ENCODE assay signal across 11 cellular contexts in genomic region chr6:131955192-131955591, GRCh38. TPM values are rescaled to one million over a fixed set of nuclear protein-coding genes. Genes with fewer than 3 reads are reported as not detected.
A peak's percentile ranks its signal among the peaks of the same experiment; 100 is the strongest.
DNase-seq lines count a peak whose midpoint lies in the region; ATAC-seq, FAIRE-seq and TF ChIP-seq lines count a peak whose summit lies in the region.
"Had no signal": no experiment of that assay in that cellular context is flagged by ENCODE, and none has a peak within 500 bp of the region (broad histone marks: within the 10 kb centered on the region; RNA-seq: fewer than 3 reads in every experiment).

No MANE protein-coding gene starts in this region.

- CTCF ChIA-PET in endothelial cell of umbilical vein (lab: Charles Lee): interaction anchor here (0.5 to 2.7 kb wide), 12 partner anchors 10 to 480 kb away, joined by 3 to 18 read pairs (median 4); no protein-coding TSS in a partner anchor

- 39% methylated on average over 6 of the region's 6 CpGs for WGBS in upper lobe of left lung, 2 donors

- H3K9me1 ChIP-seq in endothelial cell of umbilical vein (replicated peaks; ENCODE audit: control insufficient read depth, extremely low read depth, insufficient read depth, low read length): no peaks in the 10 kb centered on the region

- peak overlapping the region; percentile 82 for H3K4me2 ChIP-seq in endothelial cell of umbilical vein (ENCODE audit: insufficient read depth, low read length)

- no peaks in the 10 kb centered on the region for H4K20me1 ChIP-seq in endothelial cell of umbilical vein (replicated peaks; ENCODE audit: control insufficient read depth, extremely low read depth, insufficient read depth, low read length)

- FAIRE-seq in endothelial cell of umbilical vein (lab: Jason Lieb, UNC): no peak

- H3K4me1 ChIP-seq in cardiac muscle cell (ENCODE audit: low read depth) (peaks cover 18% of the 10 kb centered on the region), endothelial cell of umbilical vein (ENCODE audit: control insufficient read depth, extremely low read depth, insufficient read depth, low read length) (peaks cover 45% of the 10 kb centered on the region), upper lobe of left lung (peaks cover 17 to 33% (median 22%) of the 10 kb centered on the region in 4 donors)

- H3K4me3 ChIP-seq in cardiac muscle cell (no peak overlapping the region), endothelial cell of umbilical vein (replicated peaks in 1 of 3; ENCODE audit: insufficient read depth in 1 of 3, low read depth in 1 of 3, low read length in 3 of 3) (no peak overlapping the region), upper lobe of left lung (no peak overlapping the region)

- TSS peak; percentile 23 for BruUV-seq in endothelial cell of umbilical vein (replicated peaks; lab: Mats Ljungman, UMichigan)

- ATAC-seq in Right ventricle myocardium superior (ENCODE audit: poor library complexity) (no peak), upper lobe of left lung (ENCODE audit: low FRiP score in 2 of 2) (no peak), GM21381 (IDR thresholded peaks at IDR 0.05; ENCODE audit: unreplicated experiment) (no peak)

- dilution Hi-C loops in endothelial cell of umbilical vein (cut with MboI; ENCODE audit: extremely low pct_ligation_motif_present, low sequenced_read_pairs): no loop called here

- H3K27me3 ChIP-seq in cardiac muscle cell (no peaks in the 10 kb centered on the region), endothelial cell of umbilical vein (ENCODE audit: control insufficient read depth in 2 of 2, insufficient read depth in 2 of 2, low read length in 2 of 2) (no peaks in the 10 kb centered on the region), upper lobe of left lung (no peaks in the 10 kb centered on the region)

- H3K79me2 ChIP-seq in endothelial cell of umbilical vein (ENCODE audit: control insufficient read depth, insufficient read depth, low read length): peaks cover 15% of the 10 kb centered on the region

- H3K9me3 ChIP-seq in cardiac muscle cell (ENCODE audit: low read depth) (no peaks in the 10 kb centered on the region), endothelial cell of umbilical vein (replicated peaks; ENCODE audit: control insufficient read depth, insufficient read depth, low read length) (no peaks in the 10 kb centered on the region), upper lobe of left lung (no peaks in the 10 kb centered on the region)

- H3K27ac ChIP-seq in cardiac muscle cell (peak overlapping the region; percentile 89), endothelial cell of umbilical vein (ENCODE audit: insufficient read depth, low read depth, low read length) (peak overlapping the region; percentile 98), upper lobe of left lung (peak overlapping the region in 3 of 4 donors; percentile 34 to 72 (median 44))

- DNase-seq in cardiac muscle cell (ENCODE audit: low read depth in 1 of 2, low spot score in 1 of 2): no peak
- DNase-seq in Right ventricle myocardium superior: no peak
- DNase-seq in endothelial cell of umbilical vein (ENCODE audit: low read depth, low spot score): no peak
- no peak for DNase-seq in upper lobe of left lung
- DNase-seq in stimulated activated CD4-positive, alpha-beta T cell treated with anti-CD3 and anti-CD28 coated beads, Interleukin-1b, Interleukin-23, amount 100 ng/mL, for 48 hours: no peak
- DNase-seq in DMS79 (lab: John Stamatoyannopoulos, UW): no peak
- DNase-seq: ACHN, NCI-H2171 treated with DMSO at 0.1 percent for 48 hours had no signal

- TF ChIP-seq CTCF in cardiac muscle cell (IDR thresholded peaks at IDR 0.05; ENCODE audit: low read depth, low read length): no peak
- TF ChIP-seq CTCF in endothelial cell of umbilical vein (IDR thresholded peaks at IDR 0.05; ENCODE audit: extremely low read depth in 1 of 2, insufficient read depth in 1 of 2, low read depth in 1 of 2, low read length in 2 of 2): no peak
- no peak for TF ChIP-seq CTCF in nephron (IDR thresholded peaks at IDR 0.05; ENCODE audit: unreplicated experiment in 3 of 3)
- TF ChIP-seq CTCF in upper lobe of left lung (IDR thresholded peaks at IDR 0.05): no peak

- POLR2A ChIA-PET in endothelial cell of umbilical vein (lab: Charles Lee): interaction anchor here (0.7 to 2.2 kb wide), 13 partner anchors 9 to 292 kb away, joined by 3 to 15 read pairs (median 4); no protein-coding TSS in a partner anchor

- H2AFZ ChIP-seq in endothelial cell of umbilical vein (ENCODE audit: low read depth, low read length): peak overlapping the region; percentile 46

- no peak for TF ChIP-seq POLR2A in endothelial cell of umbilical vein (IDR thresholded peaks at IDR 0.05; ENCODE audit: low read depth, low read length)
- no peak for TF ChIP-seq POLR2A in upper lobe of left lung (IDR thresholded peaks at IDR 0.05)

- H3K27me3 Mint-ChIP-seq in nephron (ENCODE audit: low read depth): no peaks in the 10 kb centered on the region

- peaks cover 44% of the 10 kb centered on the region for H3K4me1 Mint-ChIP-seq in nephron

- H3K4me3 Mint-ChIP-seq in nephron: peak overlapping the region in 2 of 3 experiments; percentile 66 to 71

- peak overlapping the region; percentile 91 to 98 (median 95) for H3K27ac Mint-ChIP-seq in nephron
- H3K27ac Mint-ChIP-seq: activated T-helper 2 cell treated with anti-CD3 and anti-CD28 coated beads, Interferon-gamma antibody, Interleukin-2, Interleukin-4, amounts not matched to agents 10 μg/mL and 5 μg/mL and 100 μg/mL, durations not matched to agents 14 hours and 24 hours and 36 hours had no signal

- H3K36me3 ChIP-seq in cardiac muscle cell (no peaks in the 10 kb centered on the region), endothelial cell of umbilical vein (ENCODE audit: control insufficient read depth in 2 of 2, extremely low read depth in 1 of 2, insufficient read depth in 2 of 2, low read length in 2 of 2) (peaks cover 0 to 3% of the 10 kb centered on the region in 2 experiments), upper lobe of left lung (peaks cover 0 to 2% (median under 1%) of the 10 kb centered on the region in 4 donors)

- no peak for TF ChIP-seq EP300 in upper lobe of left lung (IDR thresholded peaks at IDR 0.05)

- peak overlapping the region; percentile 86 for H3K9ac ChIP-seq in endothelial cell of umbilical vein (replicated peaks; ENCODE audit: extremely low read depth, insufficient read depth, low read length)

- no peaks in the 10 kb centered on the region for H3K36me3 Mint-ChIP-seq in nephron (ENCODE audit: low read depth)

- H3K9me3 Mint-ChIP-seq in nephron: no peaks in the 10 kb centered on the region
- H3K9me3 Mint-ChIP-seq: activated T-helper 2 cell treated with anti-CD3 and anti-CD28 coated beads, Interferon-gamma antibody, Interleukin-2, Interleukin-4, amounts not matched to agents 10 μg/mL and 5 μg/mL and 100 μg/mL, durations not matched to agents 14 hours and 24 hours and 36 hours had no signal

- intact Hi-C loops in Right ventricle myocardium superior (cut with DNase I): no loop called here
- intact Hi-C loops in endothelial cell of umbilical vein (cut with micrococcal nuclease): no loop called here

TF ChIP-seq in endothelial cell of umbilical vein, 7 proteins besides CTCF, POLR2A, EP300 and RAD21:
- TF ChIP-seq POLR2AphosphoS5 (IDR thresholded peaks at IDR 0.05; ENCODE audit: insufficient read depth, low read depth, low read length): no peak
- TF ChIP-seq, protein P1, sequence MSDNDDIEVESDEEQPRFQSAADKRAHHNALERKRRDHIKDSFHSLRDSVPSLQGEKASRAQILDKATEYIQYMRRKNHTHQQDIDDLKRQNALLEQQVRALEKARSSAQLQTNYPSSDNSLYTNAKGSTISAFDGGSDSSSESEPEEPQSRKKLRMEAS (IDR thresholded peaks at IDR 0.05; ENCODE audit: insufficient read depth, insufficient read length): no peak
- no peak for TF ChIP-seq MYC (IDR thresholded peaks at IDR 0.05; ENCODE audit: low read depth, low read length)
- no peak for TF ChIP-seq EZH2 (IDR thresholded peaks at IDR 0.05; ENCODE audit: borderline replicate concordance, low read depth, low read length, severe bottlenecking)
- no peak for TF ChIP-seq JUN (IDR thresholded peaks at IDR 0.05; ENCODE audit: borderline replicate concordance, insufficient read depth, insufficient read length, low read depth)
- no peak for TF ChIP-seq FOS (IDR thresholded peaks at IDR 0.05; ENCODE audit: borderline replicate concordance, insufficient read depth, low read length)
- no peak for TF ChIP-seq GATA2 (IDR thresholded peaks at IDR 0.05; ENCODE audit: insufficient read depth, insufficient read length, low read depth, low read length)

RNA-seq across cellular contexts. Expression of gene CCN2, which starts 4.0 kb away (rescaled TPM):
- total RNA-seq in cardiac muscle cell (17.2 and 20.1 TPM in 2 replicates), Right ventricle myocardium superior (13.9 TPM), endothelial cell of umbilical vein (2,488 and 2,886 TPM in 2 replicates), upper lobe of left lung (100 to 1,000 TPM in 5 of 6 donors, 10 to 100 TPM in 1; 96.4 to 320 (median 210) TPM)
- polyA plus RNA-seq in cardiac muscle cell (44.3 and 48.1 TPM in 2 replicates), endothelial cell of umbilical vein (1,646 and 1,926 TPM in 2 replicates)
- 2,191 and 2,482 TPM in 2 replicates for polyA plus RNA-seq in endothelial cell of umbilical vein (2011; cell fraction: cytosol; rRNA removed)
- polyA plus RNA-seq in endothelial cell of umbilical vein (2011; cell fraction: nucleus; rRNA removed): 2,136 and 2,278 TPM in 2 replicates
- 2,295 and 2,601 TPM in 2 replicates for polyA plus RNA-seq in endothelial cell of umbilical vein (2012)
- polyA minus RNA-seq in endothelial cell of umbilical vein: 1,101 and 1,172 TPM in 2 replicates
- polyA minus RNA-seq in endothelial cell of umbilical vein (2011; cell fraction: cytosol; rRNA and poly(A)+ RNA removed): 1.2 TPM
- 637 and 812 TPM in 2 replicates for polyA minus RNA-seq in endothelial cell of umbilical vein (2011; cell fraction: nucleus; rRNA and poly(A)+ RNA removed)
- total RNA-seq: activated T-helper 2 cell treated with anti-CD3 and anti-CD28 coated beads, Interferon-gamma antibody, Interleukin-2, Interleukin-4, amounts not matched to agents 10 μg/mL and 5 μg/mL and 100 μg/mL, durations not matched to agents 14 hours and 24 hours and 36 hours had no signal

Comparison
In these comparisons a context has a peak if more than half of its experiments do, and no peak if none do; other contexts are left out.
1. H3K27ac ChIP-seq: peak in every context shown above with its lines; median percentile 98 in endothelial cell of umbilical vein; 89 in cardiac muscle cell; 44 in upper lobe of left lung.